In the genomic region with DNA sequence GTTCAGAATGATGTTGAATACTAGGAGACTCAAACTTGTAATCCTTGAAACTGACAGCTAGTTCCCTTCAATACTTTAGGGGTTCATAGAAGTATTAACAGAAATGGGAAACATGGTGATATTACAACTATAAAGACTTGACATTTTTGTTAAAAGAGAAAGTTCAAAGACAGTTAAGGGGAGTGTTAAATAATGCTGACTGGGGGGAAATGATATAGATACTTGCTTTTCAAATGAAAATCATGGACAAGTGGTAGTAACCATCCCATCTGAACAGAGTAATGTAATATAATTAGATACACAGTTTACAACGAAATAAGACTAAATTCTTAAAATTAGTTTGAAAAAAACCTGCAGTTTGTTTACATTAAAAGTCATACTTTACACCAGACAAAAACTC, we compare ENCODE assay signal across 15 cellular contexts. TPM values are rescaled to one million over a fixed set of nuclear protein-coding genes. Genes with fewer than 3 reads are reported as not detected.
DNase-seq lines count a peak whose midpoint lies in the region; ATAC-seq and TF ChIP-seq lines count a peak whose summit lies in the region.
"Had no signal": no experiment of that assay in that cellular context is flagged by ENCODE, and none has a peak within 500 bp of the region (broad histone marks: within the 10 kb centered on the region; RNA-seq: fewer than 3 reads in every experiment).

No MANE protein-coding gene starts in this region.

- H3K4me2 ChIP-seq in mammary epithelial cell (ENCODE audit: insufficient read depth, low read depth, low read length): no peak overlapping the region
- H3K4me2 ChIP-seq: BLaER1 had no signal

- 100% methylated on average over 1 of the region's 1 CpG for WGBS in mammary epithelial cell (ENCODE audit: low coverage, missing lambda C conversion rate)

- H4K20me1 ChIP-seq in mammary epithelial cell (ENCODE audit: insufficient read depth, low read length): no peaks in the 10 kb centered on the region
- H4K20me1 ChIP-seq: BLaER1 had no signal

- H3K4me1 ChIP-seq in mammary epithelial cell (ENCODE audit: insufficient read depth, low read length): no peaks in the 10 kb centered on the region
- H3K4me1 ChIP-seq in breast epithelium: no peaks in the 10 kb centered on the region
- H3K4me1 ChIP-seq: BLaER1, HAP-1 had no signal

- CTCF ChIA-PET in activated CD8-positive, alpha-beta T cell treated with anti-CD3 and anti-CD28 coated beads for 36 hours (lab: Charles Lee): interaction anchor here (1.4 kb wide), 1 partner anchor 48 kb away, joined by 8 read pairs; no protein-coding TSS in a partner anchor
- CTCF ChIA-PET in activated CD8-positive, alpha-beta T cell treated with anti-CD3 and anti-CD28 coated beads, Interleukin-2, amount 10 ng/mL, durations not matched to agents 7 days and 5 days (lab: Charles Lee): interaction anchor here (1.0 kb wide), 1 partner anchor 286 kb away, joined by 4 read pairs; no protein-coding TSS in a partner anchor
- CTCF ChIA-PET in mammary epithelial cell (lab: Charles Lee; ENCODE audit: low non-redundant PET): no interaction called here

- dilution Hi-C loops in mammary epithelial cell (cut with HindIII; ENCODE audit: low sequenced_read_pairs): no loop called here

- peak overlapping the region; percentile 46 for H3K27ac Mint-ChIP-seq in activated CD8-positive, alpha-beta T cell treated with anti-CD3 and anti-CD28 coated beads for 36 hours
- H3K27ac Mint-ChIP-seq in activated CD8-positive, alpha-beta T cell treated with anti-CD3 and anti-CD28 coated beads, Interleukin-2, amount 10 ng/mL, durations not matched to agents 7 days and 5 days: no peak overlapping the region
- H3K27ac Mint-ChIP-seq in activated T-helper 1 cell treated with anti-CD3 and anti-CD28 coated beads, Interleukin-12 subunit alpha, Interleukin-12 subunit beta, Interleukin-2, Interleukin-4 antibody, amounts not matched to agents 30 ng/mL and 10 ng/mL and 1 ng/mL, durations not matched to agents 14 hours and 24 hours and 36 hours: peak overlapping the region; percentile 58
- H3K27ac Mint-ChIP-seq in stimulated activated effector memory CD8-positive, alpha-beta T cell treated with anti-CD3 and anti-CD28 coated beads, Interleukin-12 subunit alpha, Interleukin-12 subunit beta, amount 100 ng/mL, for 72 hours: peak overlapping the region; percentile 7

- peaks cover 23% of the 10 kb centered on the region for H3K36me3 Mint-ChIP-seq in activated CD8-positive, alpha-beta T cell treated with anti-CD3 and anti-CD28 coated beads for 36 hours (ENCODE audit: low read depth)
- H3K36me3 Mint-ChIP-seq in activated CD8-positive, alpha-beta T cell treated with anti-CD3 and anti-CD28 coated beads, Interleukin-2, amount 10 ng/mL, durations not matched to agents 7 days and 5 days (ENCODE audit: low read depth): peaks cover 19% of the 10 kb centered on the region
- H3K36me3 Mint-ChIP-seq in activated T-helper 1 cell treated with anti-CD3 and anti-CD28 coated beads, Interleukin-12 subunit alpha, Interleukin-12 subunit beta, Interleukin-2, Interleukin-4 antibody, amounts not matched to agents 30 ng/mL and 10 ng/mL and 1 ng/mL, durations not matched to agents 14 hours and 24 hours and 36 hours (ENCODE audit: low read depth): peaks cover 28% of the 10 kb centered on the region
- peaks cover 56% of the 10 kb centered on the region for H3K36me3 Mint-ChIP-seq in stimulated activated effector memory CD8-positive, alpha-beta T cell treated with anti-CD3 and anti-CD28 coated beads, Interleukin-12 subunit alpha, Interleukin-12 subunit beta, amount 100 ng/mL, for 72 hours

- H3K27me3 Mint-ChIP-seq in activated CD8-positive, alpha-beta T cell treated with anti-CD3 and anti-CD28 coated beads for 36 hours: no peaks in the 10 kb centered on the region
- no peaks in the 10 kb centered on the region for H3K27me3 Mint-ChIP-seq in activated CD8-positive, alpha-beta T cell treated with anti-CD3 and anti-CD28 coated beads, Interleukin-2, amount 10 ng/mL, durations not matched to agents 7 days and 5 days (ENCODE audit: low read depth)
- H3K27me3 Mint-ChIP-seq in activated T-helper 1 cell treated with anti-CD3 and anti-CD28 coated beads, Interleukin-12 subunit alpha, Interleukin-12 subunit beta, Interleukin-2, Interleukin-4 antibody, amounts not matched to agents 30 ng/mL and 10 ng/mL and 1 ng/mL, durations not matched to agents 14 hours and 24 hours and 36 hours (ENCODE audit: insufficient read depth): no peaks in the 10 kb centered on the region

- no peak overlapping the region for H3K27ac ChIP-seq in mammary epithelial cell (ENCODE audit: insufficient read depth, low read depth, low read length)
- H3K27ac ChIP-seq in breast epithelium: no peak overlapping the region
- H3K27ac ChIP-seq: 22Rv1, BLaER1 had no signal

- peaks cover 22% of the 10 kb centered on the region for H3K4me1 Mint-ChIP-seq in activated CD8-positive, alpha-beta T cell treated with anti-CD3 and anti-CD28 coated beads for 36 hours (ENCODE audit: low read depth)
- H3K4me1 Mint-ChIP-seq in activated CD8-positive, alpha-beta T cell treated with anti-CD3 and anti-CD28 coated beads, Interleukin-2, amount 10 ng/mL, durations not matched to agents 7 days and 5 days (ENCODE audit: low read depth): peaks cover 2% of the 10 kb centered on the region
- H3K4me1 Mint-ChIP-seq in activated T-helper 1 cell treated with anti-CD3 and anti-CD28 coated beads, Interleukin-12 subunit alpha, Interleukin-12 subunit beta, Interleukin-2, Interleukin-4 antibody, amounts not matched to agents 30 ng/mL and 10 ng/mL and 1 ng/mL, durations not matched to agents 14 hours and 24 hours and 36 hours (ENCODE audit: low read depth): peaks cover 6% of the 10 kb centered on the region
- H3K4me1 Mint-ChIP-seq in stimulated activated effector memory CD8-positive, alpha-beta T cell treated with anti-CD3 and anti-CD28 coated beads, Interleukin-12 subunit alpha, Interleukin-12 subunit beta, amount 100 ng/mL, for 72 hours: no peaks in the 10 kb centered on the region

- H3K4me3 Mint-ChIP-seq in activated CD8-positive, alpha-beta T cell treated with anti-CD3 and anti-CD28 coated beads for 36 hours: no peak overlapping the region
- H3K4me3 Mint-ChIP-seq in activated CD8-positive, alpha-beta T cell treated with anti-CD3 and anti-CD28 coated beads, Interleukin-2, amount 10 ng/mL, durations not matched to agents 7 days and 5 days: no peak overlapping the region
- no peak overlapping the region for H3K4me3 Mint-ChIP-seq in activated T-helper 1 cell treated with anti-CD3 and anti-CD28 coated beads, Interleukin-12 subunit alpha, Interleukin-12 subunit beta, Interleukin-2, Interleukin-4 antibody, amounts not matched to agents 30 ng/mL and 10 ng/mL and 1 ng/mL, durations not matched to agents 14 hours and 24 hours and 36 hours
- H3K4me3 Mint-ChIP-seq in stimulated activated effector memory CD8-positive, alpha-beta T cell treated with anti-CD3 and anti-CD28 coated beads, Interleukin-12 subunit alpha, Interleukin-12 subunit beta, amount 100 ng/mL, for 72 hours: no peak overlapping the region

- no peaks in the 10 kb centered on the region for H3K9me3 Mint-ChIP-seq in activated CD8-positive, alpha-beta T cell treated with anti-CD3 and anti-CD28 coated beads for 36 hours
- no peaks in the 10 kb centered on the region for H3K9me3 Mint-ChIP-seq in activated CD8-positive, alpha-beta T cell treated with anti-CD3 and anti-CD28 coated beads, Interleukin-2, amount 10 ng/mL, durations not matched to agents 7 days and 5 days (ENCODE audit: insufficient read depth)
- H3K9me3 Mint-ChIP-seq in activated T-helper 1 cell treated with anti-CD3 and anti-CD28 coated beads, Interleukin-12 subunit alpha, Interleukin-12 subunit beta, Interleukin-2, Interleukin-4 antibody, amounts not matched to agents 30 ng/mL and 10 ng/mL and 1 ng/mL, durations not matched to agents 14 hours and 24 hours and 36 hours: no peaks in the 10 kb centered on the region
- H3K9me3 Mint-ChIP-seq in stimulated activated effector memory CD8-positive, alpha-beta T cell treated with anti-CD3 and anti-CD28 coated beads, Interleukin-12 subunit alpha, Interleukin-12 subunit beta, amount 100 ng/mL, for 72 hours: no peaks in the 10 kb centered on the region

- no peak for DNase-seq in activated CD8-positive, alpha-beta T cell treated with anti-CD3 and anti-CD28 coated beads for 36 hours
- no peak for DNase-seq in activated CD8-positive, alpha-beta T cell treated with anti-CD3 and anti-CD28 coated beads, Interleukin-2, amount 10 ng/mL, durations not matched to agents 7 days and 5 days
- DNase-seq in mammary epithelial cell (no peak), breast epithelium (ENCODE audit: low spot score in 2 of 2) (no peak), Kasumi-1 (lab: John Stamatoyannopoulos, UW) (no peak), NCI-H146 treated with DMSO at 0.1 percent for 48 hours (lab: John Stamatoyannopoulos, UW; ENCODE audit: unreplicated experiment) (no peak)
- DNase-seq in activated T-helper 1 cell treated with anti-CD3 and anti-CD28 coated beads, Interleukin-12 subunit alpha, Interleukin-12 subunit beta, Interleukin-2, Interleukin-4 antibody, amounts not matched to agents 30 ng/mL and 10 ng/mL and 1 ng/mL, durations not matched to agents 14 hours and 24 hours and 36 hours (ENCODE audit: low spot score): no peak
- no peak for DNase-seq in stimulated activated effector memory CD8-positive, alpha-beta T cell treated with anti-CD3 and anti-CD28 coated beads, Interleukin-12 subunit alpha, Interleukin-12 subunit beta, amount 100 ng/mL, for 72 hours (ENCODE audit: low spot score in 2 of 2)
- DNase-seq: AML-193, DMS53, GF-D8, GOT3 had no signal

- POLR2A ChIA-PET in activated CD8-positive, alpha-beta T cell treated with anti-CD3 and anti-CD28 coated beads for 36 hours (lab: Charles Lee): interaction anchor here (1.1 kb wide), 1 partner anchor 15 kb away, joined by 4 read pairs; no protein-coding TSS in a partner anchor
- POLR2A ChIA-PET in activated CD8-positive, alpha-beta T cell treated with anti-CD3 and anti-CD28 coated beads, Interleukin-2, amount 10 ng/mL, durations not matched to agents 7 days and 5 days (lab: Charles Lee): no interaction called here

- in situ Hi-C loops in mammary epithelial cell (cut with MboI; ENCODE audit: low sequenced_read_pairs in 2 of 2): no loop called here

- BruUV-seq in mammary epithelial cell (replicated peaks; lab: Mats Ljungman, UMichigan): TSS peak; percentile 2

- no peaks in the 10 kb centered on the region for H3K9me3 ChIP-seq in mammary epithelial cell (replicated peaks; ENCODE audit: insufficient read depth, low read length)
- H3K9me3 ChIP-seq in breast epithelium: no peaks in the 10 kb centered on the region
- H3K9me3 ChIP-seq: BLaER1, HAP-1 had no signal

- intact Hi-C loops in activated CD8-positive, alpha-beta T cell treated with anti-CD3 and anti-CD28 coated beads for 36 hours (cut with micrococcal nuclease): no loop called here
- intact Hi-C loops in mammary epithelial cell (cut with micrococcal nuclease): no loop called here
- intact Hi-C loops in breast epithelium (cut with DNase I; ENCODE audit: low total_unique reads): no loop called here
- intact Hi-C loops in activated T-helper 1 cell treated with anti-CD3 and anti-CD28 coated beads, Interleukin-12 subunit alpha, Interleukin-12 subunit beta, Interleukin-2, Interleukin-4 antibody, amounts not matched to agents 30 ng/mL and 10 ng/mL and 1 ng/mL, durations not matched to agents 14 hours and 24 hours and 36 hours (cut with micrococcal nuclease): no loop called here

- no peak overlapping the region for H3K9ac ChIP-seq in mammary epithelial cell (ENCODE audit: insufficient read depth, low read length)
- H3K9ac ChIP-seq: BLaER1 had no signal

- H3K4me3 ChIP-seq in mammary epithelial cell (replicated peaks in 1 of 3; ENCODE audit: insufficient read depth in 1 of 3, low read depth in 2 of 3, low read length in 3 of 3) (no peak overlapping the region), breast epithelium (no peak overlapping the region)
- H3K4me3 ChIP-seq: BLaER1, HAP-1 had no signal

- H3K36me3 ChIP-seq in mammary epithelial cell (ENCODE audit: insufficient read depth, low read length): peaks cover 10% of the 10 kb centered on the region
- H3K36me3 ChIP-seq in breast epithelium: no peaks in the 10 kb centered on the region

- no peaks in the 10 kb centered on the region for H3K27me3 ChIP-seq in mammary epithelial cell (ENCODE audit: insufficient read depth, low read length)
- H3K27me3 ChIP-seq in breast epithelium: no peaks in the 10 kb centered on the region
- H3K27me3 ChIP-seq: BLaER1 had no signal

- no peak for ATAC-seq in activated CD8-positive, alpha-beta T cell treated with anti-CD3 and anti-CD28 coated beads for 36 hours
- no peak for ATAC-seq in activated CD8-positive, alpha-beta T cell treated with anti-CD3 and anti-CD28 coated beads, Interleukin-2, amount 10 ng/mL, durations not matched to agents 7 days and 5 days
- ATAC-seq in stimulated activated effector memory CD8-positive, alpha-beta T cell treated with anti-CD3 and anti-CD28 coated beads, Interleukin-12 subunit alpha, Interleukin-12 subunit beta, amount 100 ng/mL, for 72 hours: no peak

- H2AFZ ChIP-seq in mammary epithelial cell (ENCODE audit: low read depth, low read length): no peak overlapping the region

- TF ChIP-seq CTCF in activated CD8-positive, alpha-beta T cell treated with anti-CD3 and anti-CD28 coated beads for 36 hours (IDR thresholded peaks at IDR 0.05): no peak
- no peak for TF ChIP-seq CTCF in mammary epithelial cell (conservative IDR thresholded peaks at IDR 0.05 in 1 of 2, IDR thresholded peaks at IDR 0.05 in 1 of 2; ENCODE audit: extremely low read depth in 1 of 2, insufficient read depth in 1 of 2, low read depth in 1 of 2, low read length in 2 of 2)
- no peak for TF ChIP-seq CTCF in breast epithelium (IDR thresholded peaks at IDR 0.05)

- no peak for TF ChIP-seq POLR2A in breast epithelium (IDR thresholded peaks at IDR 0.05)

- H3K79me2 ChIP-seq in mammary epithelial cell (ENCODE audit: insufficient read depth, low read length): no peaks in the 10 kb centered on the region

RNA-seq across cellular contexts. Expression of a gene that starts 6.6 kb away (rescaled TPM):
- total RNA-seq in activated CD8-positive, alpha-beta T cell treated with anti-CD3 and anti-CD28 coated beads for 36 hours: 10 to 100 TPM; 18.7 to 19.6 TPM
- total RNA-seq in activated CD8-positive, alpha-beta T cell treated with anti-CD3 and anti-CD28 coated beads, Interleukin-2, amount 10 ng/mL, durations not matched to agents 7 days and 5 days: 10 to 100 TPM in 1 of 2 experiments, 1 to 10 TPM in 1; 10.0 to 11.2 TPM
- total RNA-seq in mammary epithelial cell (1 to 10 TPM; 5.3 to 7.8 TPM), breast epithelium (10 to 100 TPM in 2 of 3 donors, 1 to 10 TPM in 1; 9.0 to 16.1 (median 13.5) TPM)
- 10.0 TPM for polyA plus RNA-seq in mammary epithelial cell
- polyA minus RNA-seq in mammary epithelial cell: 4.8 TPM
- 8.7 and 12.9 TPM in 2 replicates for total RNA-seq in activated T-helper 1 cell treated with anti-CD3 and anti-CD28 coated beads, Interleukin-12 subunit alpha, Interleukin-12 subunit beta, Interleukin-2, Interleukin-4 antibody, amounts not matched to agents 30 ng/mL and 10 ng/mL and 1 ng/mL, durations not matched to agents 14 hours and 24 hours and 36 hours
